ENCODE assay signal across 9 cellular contexts in the genomic region with DNA sequence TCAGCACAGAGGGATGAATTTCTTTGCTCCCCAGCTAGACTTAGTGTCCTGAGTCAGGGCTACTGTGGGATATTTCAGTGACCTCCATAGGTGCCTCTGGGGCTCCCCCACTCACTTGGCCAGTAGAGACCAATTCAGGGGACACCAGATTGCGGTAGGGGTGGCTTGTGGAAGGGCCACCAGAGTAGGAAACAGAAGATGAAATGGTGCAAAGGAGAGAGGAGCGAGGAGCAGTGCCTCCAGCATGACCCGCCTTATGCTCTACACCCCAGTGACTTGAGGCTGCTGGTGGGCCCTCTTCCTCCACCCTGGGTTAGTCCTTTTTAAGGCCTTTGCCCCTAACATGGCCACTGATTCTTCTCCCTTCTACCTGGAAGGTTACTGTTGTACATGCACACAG. TPM values are rescaled to one million over a fixed set of nuclear protein-coding genes. Genes with fewer than 3 reads are reported as not detected.
A peak's percentile ranks its signal among the peaks of the same experiment; 100 is the strongest.
DNase-seq lines count a peak whose midpoint lies in the region; ATAC-seq and TF ChIP-seq lines count a peak whose summit lies in the region.
"Had no signal": no experiment of that assay in that cellular context is flagged by ENCODE, and none has a peak within 500 bp of the region (broad histone marks: within the 10 kb centered on the region; RNA-seq: fewer than 3 reads in every experiment).

No MANE protein-coding gene starts in this region.

- no peak for ATAC-seq in body of pancreas
- no peak for ATAC-seq in naive thymus-derived CD8-positive, alpha-beta T cell

- peaks cover 0 to 9% (median 2%) of the 10 kb centered on the region in 5 donors for H3K27me3 Mint-ChIP-seq in naive thymus-derived CD8-positive, alpha-beta T cell

- DNase-seq in AG10803 (ENCODE audit: low read depth) (no peak), body of pancreas (no peak), left ventricle myocardium inferior (no peak), NCI-H526 treated with DMSO at 0.1 percent for 48 hours (lab: John Stamatoyannopoulos, UW) (no peak), DMS153 (lab: John Stamatoyannopoulos, UW) (no peak), NCI-H146 treated with DMSO at 0.1 percent for 48 hours (lab: John Stamatoyannopoulos, UW; ENCODE audit: unreplicated experiment) (no peak)
- DNase-seq in naive thymus-derived CD8-positive, alpha-beta T cell = no peak

- H3K36me3 ChIP-seq in HUES64 (ENCODE audit: insufficient read depth, low read length) (peaks cover 52% of the 10 kb centered on the region), body of pancreas (replicated peaks in 1 of 2; ENCODE audit: insufficient read depth in 1 of 2, low read depth in 2 of 2) (peaks cover 0 to 7% of the 10 kb centered on the region in 2 donors), left ventricle myocardium inferior (peaks cover 24% of the 10 kb centered on the region)

- H3K4me1 ChIP-seq in HUES64 (ENCODE audit: insufficient read depth, low read length) (peaks cover 39% of the 10 kb centered on the region), body of pancreas (peaks cover 62% of the 10 kb centered on the region), left ventricle myocardium inferior (peaks cover 62% of the 10 kb centered on the region)

- peak overlapping the region; percentile 87 to 100 (median 96) for H3K27ac Mint-ChIP-seq in naive thymus-derived CD8-positive, alpha-beta T cell

- H3K27ac ChIP-seq in HUES64 (ENCODE audit: low read depth, low read length) (0 out of 2 replicates have a peak overlapping the region, but pooled peaks have one; percentile 9), body of pancreas (peak overlapping the region in 3 of 4 donors; percentile 31 to 96 (median 62)), left ventricle myocardium inferior (replicated peaks) (no peak overlapping the region)
- H3K27ac ChIP-seq: SK-N-MC had no signal

- H3K9me3 Mint-ChIP-seq in naive thymus-derived CD8-positive, alpha-beta T cell = no peaks in the 10 kb centered on the region

- H3K4me3 ChIP-seq in AG10803 (ENCODE audit: low read length) = peak overlapping the region; percentile 78
- peak overlapping the region; percentile 99 for H3K4me3 ChIP-seq in HUES64 (ENCODE audit: low read length)
- no peak overlapping the region for H3K4me3 ChIP-seq in body of pancreas
- no peak overlapping the region for H3K4me3 ChIP-seq in left ventricle myocardium inferior

- H3K36me3 Mint-ChIP-seq in naive thymus-derived CD8-positive, alpha-beta T cell = peaks cover 0 to 10% (median 6%) of the 10 kb centered on the region in 3 donors

- H3K4me3 Mint-ChIP-seq in naive thymus-derived CD8-positive, alpha-beta T cell = peak overlapping the region; percentile 85 to 97 (median 90)

- intact Hi-C loops in body of pancreas (cut with DNase I) = no loop called here
- intact Hi-C loops in left ventricle myocardium inferior (cut with micrococcal nuclease) = no loop called here

- H3K27me3 ChIP-seq in HUES64 (ENCODE audit: insufficient read depth, low read length) (no peaks in the 10 kb centered on the region), body of pancreas (no peaks in the 10 kb centered on the region), left ventricle myocardium inferior (ENCODE audit: low read depth) (no peaks in the 10 kb centered on the region)

- peaks cover 34 to 72% (median 66%) of the 10 kb centered on the region in 4 donors for H3K4me1 Mint-ChIP-seq in naive thymus-derived CD8-positive, alpha-beta T cell

- peak overlapping the region; percentile 22; the same call in 1 of the 2 replicates for H3K9ac ChIP-seq in HUES64 (ENCODE audit: low read depth, low read length)

- POLR2A ChIA-PET in naive thymus-derived CD8-positive, alpha-beta T cell (lab: Charles Lee) = interaction anchor here (2.2 kb wide), 1 partner anchor 156 kb away, joined by 12 read pairs; the partner anchor contains the start of genes MRPL46 and MRPS11

- no peak for TF ChIP-seq CTCF in AG10803 (conservative IDR thresholded peaks at IDR 0.05; ENCODE audit: low read length)
- no peak for TF ChIP-seq CTCF in body of pancreas (IDR thresholded peaks at IDR 0.05)
- TF ChIP-seq CTCF in left ventricle myocardium inferior (IDR thresholded peaks at IDR 0.05; ENCODE audit: borderline replicate concordance) = no peak

- 87% methylated on average over 3 of the region's 3 CpGs for WGBS in HUES64
- 83 to 87% methylated on average over 3 of the region's 3 CpGs for WGBS in body of pancreas, 2 donors

- TF ChIP-seq POLR2A in body of pancreas (IDR thresholded peaks at IDR 0.05) = no peak

- H3K9me3 ChIP-seq in HUES64 (ENCODE audit: insufficient read depth, low read depth, low read length) (no peaks in the 10 kb centered on the region), body of pancreas (no peaks in the 10 kb centered on the region), left ventricle myocardium inferior (replicated peaks) (no peaks in the 10 kb centered on the region)

RNA-seq across cellular contexts. Expression of gene AEN, which starts 2.5 kb away (rescaled TPM):
- 79.1 TPM for polyA plus RNA-seq in HUES64 (2013, experiment 1 of 2)
- polyA plus RNA-seq in HUES64 (2013, experiment 2 of 2) = 69.9 TPM
- 10 to 100 TPM; 20.4 to 23.3 TPM for total RNA-seq in body of pancreas
- 10 to 100 TPM; 49.6 to 51.6 TPM for total RNA-seq in naive thymus-derived CD8-positive, alpha-beta T cell
- polyA plus RNA-seq in naive thymus-derived CD8-positive, alpha-beta T cell = 10 to 100 TPM; 18.0 to 32.9 (median 25.7) TPM
- total RNA-seq in left ventricle myocardium inferior = 10.3 TPM

RNA-seq across cellular contexts. Expression of gene ISG20, which starts 15.2 kb away (rescaled TPM):
- polyA plus RNA-seq in HUES64 (2013, experiment 1 of 2) = 1.2 TPM
- 2.4 TPM for polyA plus RNA-seq in HUES64 (2013, experiment 2 of 2)
- total RNA-seq in body of pancreas = 10 to 100 TPM in 1 of 2 donors, 1 to 10 TPM in 1; 2.9 to 25.4 TPM
- total RNA-seq in naive thymus-derived CD8-positive, alpha-beta T cell = 100 to 1,000 TPM; 142 to 143 TPM
- polyA plus RNA-seq in naive thymus-derived CD8-positive, alpha-beta T cell = 100 to 1,000 TPM; 422 to 562 (median 537) TPM
- total RNA-seq in left ventricle myocardium inferior = 3.1 TPM

Comparison
In these comparisons a context has a peak if more than half of its experiments do, and no peak if none do; other contexts are left out.
1. H3K4me3 ChIP-seq: peak in AG10803 (single experiment) and HUES64 (single experiment); none in body of pancreas (0 of 2) and left ventricle myocardium inferior (single experiment).
2. RNA of gene ISG20, which starts 15.2 kb away (total RNA-seq): 142 to 143 TPM in naive thymus-derived CD8-positive, alpha-beta T cell; 2.9 to 25.4 TPM in body of pancreas and 3.1 TPM in left ventricle myocardium inferior (single experiment); every median in the first group is over 4 times any median in the second.